In genomic region chr15:34969340-34970097, GRCh38 we compare ENCODE assay signal across 8 cellular contexts. TPM values are rescaled to one million over a fixed set of nuclear protein-coding genes. Genes with fewer than 3 reads are reported as not detected.
DNase-seq lines count a peak whose midpoint lies in the region; ATAC-seq, FAIRE-seq and TF ChIP-seq lines count a peak whose summit lies in the region.

Gene AQR, minus strand, starts transcription at chr15:34969742. Its CDS starts 129 bp downstream, at chr15:34969613.

- peak within 1 kb of the TSS; percentile 91 to 99 for H3K4me3 ChIP-seq in kidney (ENCODE audit: low read length in 2 of 2)

- ATAC-seq in GM19043 (IDR thresholded peaks at IDR 0.05; ENCODE audit: low read depth, unreplicated experiment) (peak; percentile 98), HG03378 (IDR thresholded peaks at IDR 0.05; ENCODE audit: unreplicated experiment) (peak; percentile 98)
- peak; percentile 98 for ATAC-seq in activated CD4-positive, CD25-positive, alpha-beta regulatory T cell treated with anti-CD3 and anti-CD28 coated beads, Interleukin-2, amount 50 U/mL, for 24 hours

- H3K9ac ChIP-seq in kidney (ENCODE audit: low read length in 2 of 2) = peak within 1 kb of the TSS; percentile 96 to 98

- no peaks in the 10 kb centered on the region for H3K9me3 ChIP-seq in kidney (ENCODE audit: control insufficient read depth in 1 of 2, low read length in 2 of 2)

- peaks cover 3 to 5% of the 10 kb centered on the region in 2 donors for H3K4me1 ChIP-seq in kidney (ENCODE audit: control insufficient read depth in 1 of 2, insufficient read depth in 1 of 2, low read depth in 1 of 2, low read length in 2 of 2)

- FAIRE-seq in kidney (lab: Jason Lieb, UNC) = peak; percentile 87

- DNase-seq in Ammon's horn (ENCODE audit: low spot score) (peak; percentile 99), NCI-H446 treated with DMSO at 0.1 percent for 48 hours (lab: John Stamatoyannopoulos, UW) (peak; percentile 94), cerebellar nuclear complex (lab: John Stamatoyannopoulos, UW) (peak; percentile 36 to 94), kidney (peak; percentile 98)
- DNase-seq in stimulated activated CD4-positive, alpha-beta T cell treated with anti-CD3 and anti-CD28 coated beads, Interleukin-15, amount 100 ng/mL, for 24 hours = peak; percentile 94

- H3K27ac ChIP-seq in kidney (ENCODE audit: low read depth in 2 of 2, low read length in 2 of 2) = peak within 1 kb of the TSS; percentile 64 to 75

- no peaks in the 10 kb centered on the region for H3K36me3 ChIP-seq in kidney (ENCODE audit: control insufficient read depth in 1 of 2, insufficient read depth in 2 of 2, low read length in 2 of 2)

- peak; percentile 81 for TF ChIP-seq CTCF in kidney (IDR thresholded peaks at IDR 0.05; ENCODE audit: borderline replicate concordance, extremely low read depth, insufficient read depth)

- intact Hi-C loops in kidney (cut with DNase I) = no loop called here

RNA-seq across cellular contexts. Expression of gene AQR, which starts in this region (rescaled TPM):
- 30.9 TPM for total RNA-seq in kidney
- 14.2 TPM for polyA plus RNA-seq in kidney (ENCODE audit: insufficient read depth, low read depth, low replicate concordance)

Comparison
In these comparisons a context has a peak if more than half of its experiments do, and no peak if none do; other contexts are left out.
1. Peak in every context shown above with its lines: DNase-seq, ATAC-seq, H3K4me3 ChIP-seq and H3K27ac ChIP-seq.